Comparison of ENCODE assay signal across 1 cellular context in genomic region chr3:134148534-134148933, GRCh38.
TF ChIP-seq lines count a peak whose summit lies in the region.

No MANE protein-coding gene starts in this region.

TF ChIP-seq in HepG2, 621 proteins besides CTCF, POLR2A, EP300 and RAD21 (continued from another document):
- no peak for TF ChIP-seq JUNB (CRISPR knock-in tag; IDR thresholded peaks at IDR 0.05; ENCODE audit: borderline replicate concordance)
- TF ChIP-seq SP140L (CRISPR knock-in tag; IDR thresholded peaks at IDR 0.05; ENCODE audit: borderline replicate concordance): no peak
- no peak for TF ChIP-seq ZMYM3 (CRISPR knock-in tag; IDR thresholded peaks at IDR 0.05)
- TF ChIP-seq, protein P1, sequence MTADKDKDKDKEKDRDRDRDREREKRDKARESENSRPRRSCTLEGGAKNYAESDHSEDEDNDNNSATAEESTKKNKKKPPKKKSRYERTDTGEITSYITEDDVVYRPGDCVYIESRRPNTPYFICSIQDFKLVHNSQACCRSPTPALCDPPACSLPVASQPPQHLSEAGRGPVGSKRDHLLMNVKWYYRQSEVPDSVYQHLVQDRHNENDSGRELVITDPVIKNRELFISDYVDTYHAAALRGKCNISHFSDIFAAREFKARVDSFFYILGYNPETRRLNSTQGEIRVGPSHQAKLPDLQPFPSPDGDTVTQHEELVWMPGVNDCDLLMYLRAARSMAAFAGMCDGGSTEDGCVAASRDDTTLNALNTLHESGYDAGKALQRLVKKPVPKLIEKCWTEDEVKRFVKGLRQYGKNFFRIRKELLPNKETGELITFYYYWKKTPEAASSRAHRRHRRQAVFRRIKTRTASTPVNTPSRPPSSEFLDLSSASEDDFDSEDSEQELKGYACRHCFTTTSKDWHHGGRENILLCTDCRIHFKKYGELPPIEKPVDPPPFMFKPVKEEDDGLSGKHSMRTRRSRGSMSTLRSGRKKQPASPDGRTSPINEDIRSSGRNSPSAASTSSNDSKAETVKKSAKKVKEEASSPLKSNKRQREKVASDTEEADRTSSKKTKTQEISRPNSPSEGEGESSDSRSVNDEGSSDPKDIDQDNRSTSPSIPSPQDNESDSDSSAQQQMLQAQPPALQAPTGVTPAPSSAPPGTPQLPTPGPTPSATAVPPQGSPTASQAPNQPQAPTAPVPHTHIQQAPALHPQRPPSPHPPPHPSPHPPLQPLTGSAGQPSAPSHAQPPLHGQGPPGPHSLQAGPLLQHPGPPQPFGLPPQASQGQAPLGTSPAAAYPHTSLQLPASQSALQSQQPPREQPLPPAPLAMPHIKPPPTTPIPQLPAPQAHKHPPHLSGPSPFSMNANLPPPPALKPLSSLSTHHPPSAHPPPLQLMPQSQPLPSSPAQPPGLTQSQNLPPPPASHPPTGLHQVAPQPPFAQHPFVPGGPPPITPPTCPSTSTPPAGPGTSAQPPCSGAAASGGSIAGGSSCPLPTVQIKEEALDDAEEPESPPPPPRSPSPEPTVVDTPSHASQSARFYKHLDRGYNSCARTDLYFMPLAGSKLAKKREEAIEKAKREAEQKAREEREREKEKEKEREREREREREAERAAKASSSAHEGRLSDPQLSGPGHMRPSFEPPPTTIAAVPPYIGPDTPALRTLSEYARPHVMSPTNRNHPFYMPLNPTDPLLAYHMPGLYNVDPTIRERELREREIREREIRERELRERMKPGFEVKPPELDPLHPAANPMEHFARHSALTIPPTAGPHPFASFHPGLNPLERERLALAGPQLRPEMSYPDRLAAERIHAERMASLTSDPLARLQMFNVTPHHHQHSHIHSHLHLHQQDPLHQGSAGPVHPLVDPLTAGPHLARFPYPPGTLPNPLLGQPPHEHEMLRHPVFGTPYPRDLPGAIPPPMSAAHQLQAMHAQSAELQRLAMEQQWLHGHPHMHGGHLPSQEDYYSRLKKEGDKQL (CRISPR knock-in tag; IDR thresholded peaks at IDR 0.05; ENCODE audit: low read depth): no peak
- no peak for TF ChIP-seq ZNF83 (CRISPR knock-in tag; IDR thresholded peaks at IDR 0.05; ENCODE audit: borderline replicate concordance)
- TF ChIP-seq NR2C2 (CRISPR knock-in tag; IDR thresholded peaks at IDR 0.05; ENCODE audit: borderline replicate concordance): no peak
- no peak for TF ChIP-seq MTF1 (CRISPR knock-in tag; IDR thresholded peaks at IDR 0.05)
- TF ChIP-seq MTF2 (CRISPR knock-in tag; IDR thresholded peaks at IDR 0.05; ENCODE audit: borderline replicate concordance): no peak
- TF ChIP-seq ZNF883 (CRISPR knock-in tag; IDR thresholded peaks at IDR 0.05; ENCODE audit: not compliant biosample characterization): no peak
- no peak for TF ChIP-seq MIXL1 (CRISPR knock-in tag; IDR thresholded peaks at IDR 0.05)
- TF ChIP-seq ZHX1 (CRISPR knock-in tag; IDR thresholded peaks at IDR 0.05; ENCODE audit: low read depth): no peak
- TF ChIP-seq ATF1 (CRISPR knock-in tag; IDR thresholded peaks at IDR 0.05): no peak
- no peak for TF ChIP-seq RFX5 (IDR thresholded peaks at IDR 0.05; ENCODE audit: low read depth, low read length)
- TF ChIP-seq ZNF337 (CRISPR knock-in tag; IDR thresholded peaks at IDR 0.05; ENCODE audit: borderline replicate concordance, low read depth): no peak
- no peak for TF ChIP-seq IKZF4 (CRISPR knock-in tag; IDR thresholded peaks at IDR 0.05; ENCODE audit: borderline replicate concordance, low read depth, not compliant biosample characterization)
- TF ChIP-seq ZZZ3 (CRISPR knock-in tag; IDR thresholded peaks at IDR 0.05; ENCODE audit: borderline replicate concordance): no peak
- no peak for TF ChIP-seq ZNF484 (CRISPR knock-in tag; IDR thresholded peaks at IDR 0.05; ENCODE audit: borderline replicate concordance, low read depth)
